Comparison of ENCODE assay signal across 8 cellular contexts in genomic region chr5:140402258-140403074, GRCh38. TPM values are rescaled to one million over a fixed set of nuclear protein-coding genes. Genes with fewer than 3 reads are reported as not detected.
DNase-seq lines count a peak whose midpoint lies in the region; ATAC-seq and TF ChIP-seq lines count a peak whose summit lies in the region.

No MANE protein-coding gene starts in this region.

- H3K9me3 Mint-ChIP-seq in endothelial cell (ENCODE audit: unreplicated experiment): no peaks in the 10 kb centered on the region

- H3K4me1 ChIP-seq in BE2C (no peaks in the 10 kb centered on the region), mucosa of rectum (ENCODE audit: control insufficient read depth in 2 of 2, insufficient read depth in 2 of 2, low read length in 2 of 2) (peaks cover 18 to 25% of the 10 kb centered on the region in 2 donors)

- peak overlapping the region; percentile 90 for H3K27ac Mint-ChIP-seq in endothelial cell (ENCODE audit: unreplicated experiment)

- H3K9me3 ChIP-seq in BE2C (no peaks in the 10 kb centered on the region), mucosa of rectum (ENCODE audit: control insufficient read depth in 2 of 2, low read length in 2 of 2) (no peaks in the 10 kb centered on the region)

- DNase-seq in BE2C (peak; percentile 63), NCI-H82 treated with DMSO at 0.1 percent for 48 hours (lab: John Stamatoyannopoulos, UW; ENCODE audit: unreplicated experiment) (peak; percentile 7), endothelial cell (ENCODE audit: low spot score) (peak; percentile 53), midbrain (lab: John Stamatoyannopoulos, UW) (no peak)
- DNase-seq in activated CD8-positive, alpha-beta memory T cell treated with anti-CD3 and anti-CD28 coated beads for 48 hours (ENCODE audit: low read depth in 2 of 3, low spot score in 2 of 3): peak; percentile 25 to 37 (median 31)
- DNase-seq in stimulated activated CD8-positive, alpha-beta memory T cell treated with anti-CD3 and anti-CD28 coated beads, Interleukin-7, amount 100 ng/mL, for 48 hours (ENCODE audit: extremely low read depth in 1 of 2, low read depth in 1 of 2): peak; percentile 20 to 42

- peaks cover 12% of the 10 kb centered on the region for H3K36me3 Mint-ChIP-seq in endothelial cell (ENCODE audit: low read depth, unreplicated experiment)

- ATAC-seq in GM21723 (IDR thresholded peaks at IDR 0.05; ENCODE audit: unreplicated experiment): peak; percentile 7

- TF ChIP-seq CTCF in BE2C (IDR thresholded peaks at IDR 0.05; ENCODE audit: low read depth, low read length) (no peak), endothelial cell (IDR thresholded peaks at IDR 0.05; ENCODE audit: unreplicated experiment) (no peak)

- H3K36me3 ChIP-seq in BE2C (peaks cover 18% of the 10 kb centered on the region; the same call in 1 of the 2 replicates), mucosa of rectum (ENCODE audit: control insufficient read depth in 2 of 2, insufficient read depth in 2 of 2, low read length in 2 of 2) (no peaks in the 10 kb centered on the region)

- peak overlapping the region; percentile 95 to 96 for H3K9ac ChIP-seq in mucosa of rectum (ENCODE audit: low read depth in 1 of 2, low read length in 2 of 2)

- peaks cover 7% of the 10 kb centered on the region for H3K27me3 Mint-ChIP-seq in endothelial cell (ENCODE audit: unreplicated experiment)

- H3K27ac ChIP-seq in mucosa of rectum (ENCODE audit: low read depth in 2 of 2, low read length in 2 of 2): peak overlapping the region; percentile 96 to 98

- H3K4me3 Mint-ChIP-seq in endothelial cell (ENCODE audit: unreplicated experiment): no peak overlapping the region

- H3K4me3 ChIP-seq in BE2C (ENCODE audit: low read depth, low read length): peak overlapping the region; percentile 99
- H3K4me3 ChIP-seq in mucosa of rectum (ENCODE audit: low read length in 2 of 2): peak overlapping the region; percentile 83 to 97

- H3K27me3 ChIP-seq in BE2C (no peaks in the 10 kb centered on the region), mucosa of rectum (ENCODE audit: control insufficient read depth in 2 of 2, insufficient read depth in 2 of 2, low read length in 2 of 2) (no peaks in the 10 kb centered on the region)

- H3K4me1 Mint-ChIP-seq in endothelial cell (ENCODE audit: unreplicated experiment): peaks cover 31% of the 10 kb centered on the region

RNA-seq across cellular contexts. Expression of gene ANKHD1, which starts 0.8 kb away (rescaled TPM):
- polyA plus RNA-seq in BE2C (2012; ENCODE audit: insufficient read depth, insufficient read length, low read depth): 103 TPM
- total RNA-seq in endothelial cell (ENCODE audit: unreplicated experiment): 138 TPM

RNA-seq across cellular contexts. Expression of gene SLC4A9, which starts 42.5 kb away (rescaled TPM):
- not detected for polyA plus RNA-seq in BE2C (2012; ENCODE audit: insufficient read depth, insufficient read length, low read depth)
- total RNA-seq in endothelial cell (ENCODE audit: unreplicated experiment): 0.23 TPM

RNA-seq across cellular contexts. Expression of gene HBEGF, which starts 56.1 kb away (rescaled TPM):
- 9.8 TPM for polyA plus RNA-seq in BE2C (2012; ENCODE audit: insufficient read depth, insufficient read length, low read depth)
- total RNA-seq in endothelial cell (ENCODE audit: unreplicated experiment): 22.6 TPM
